ENCODE assay signal across 26 cellular contexts in the genomic region with DNA sequence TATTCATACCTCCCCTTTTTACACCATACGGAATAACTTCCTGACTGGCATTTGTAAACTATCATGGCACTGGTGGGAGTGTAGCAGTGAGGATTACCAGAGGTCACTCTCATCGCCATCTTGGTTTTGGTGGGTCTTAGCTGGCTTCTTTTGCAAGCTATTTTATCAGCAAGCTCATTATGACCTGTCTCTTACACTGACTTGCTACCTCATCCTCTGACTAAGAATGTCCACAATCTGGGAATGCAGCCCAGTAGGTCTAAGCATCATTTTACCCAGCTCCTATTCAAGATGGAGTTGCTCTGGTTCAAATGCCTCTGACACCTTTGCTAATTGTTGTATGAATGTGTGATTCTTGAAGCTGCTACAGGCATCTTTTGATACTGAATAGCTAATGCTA.
"Had no signal": no experiment of that assay in that cellular context is flagged by ENCODE, and none has a peak within 500 bp of the region (broad histone marks: within the 10 kb centered on the region; RNA-seq: fewer than 3 reads in every experiment).

No MANE protein-coding gene starts in this region.

- H3K27me3 ChIP-seq: breast epithelium, Peyer's patch, SJSA1 had no signal

- H3K36me3 ChIP-seq: breast epithelium, Peyer's patch, SJSA1 had no signal

- H3K9me3 ChIP-seq: breast epithelium, Peyer's patch, SJSA1 had no signal

- ATAC-seq: activated CD8-positive, alpha-beta memory T cell treated with anti-CD3 and anti-CD28 coated beads, Interleukin-2, amount 10 ng/mL, durations not matched to agents 7 days and 5 days; K562; T-helper 17 cell had no signal

- H3K4me3 ChIP-seq: breast epithelium, K562, Peyer's patch, SJSA1 had no signal

- DNase-seq: activated B cell treated with CpG ODN at 0.5 μM for 24 hours; activated CD4-positive, alpha-beta T cell treated with anti-CD3 and anti-CD28 coated beads for 1 hour; activated CD4-positive, alpha-beta T cell treated with anti-CD3 and anti-CD28 coated beads, Interleukin-2, amount 10 ng/mL, durations not matched to agents 24 days and 14 days; activated CD4-positive, alpha-beta T cell treated with anti-CD3 and anti-CD28 coated beads, Interleukin-2, amount 50 U/mL, for 48 hours; activated CD8-positive, alpha-beta memory T cell treated with anti-CD3 and anti-CD28 coated beads, Interleukin-2, amount 10 ng/mL, durations not matched to agents 7 days and 5 days; activated effector memory CD4-positive, alpha-beta T cell treated with Interleukin-2 at 50 U/mL for 16 hours; activated naive CD4-positive, alpha-beta T cell treated with Interleukin-2 at 50 U/mL for 16 hours; activated T-cell treated with anti-CD3 and anti-CD28 coated beads, Interleukin-2, amount 50 U/mL, for 24 hours; amygdala; Karpas-422; NCI-H1048; NCI-H1930; NCI-H2171 treated with DMSO at 0.1 percent for 48 hours; NCI-H345; NCI-H510A treated with DMSO at 0.1 percent for 48 hours; NCI-H69; NK-92 treated with Interleukin-12 subunit alpha and Interleukin-12 subunit beta, amount 100 ng/mL, for 24 hours; OCI-M1; Peyer's patch; SHP77; T-helper 17 cell; T-helper 9 cell had no signal

- FAIRE-seq: astrocyte, K562 had no signal

- H3K4me1 ChIP-seq: breast epithelium, Peyer's patch, SJSA1 had no signal

- H3K27ac ChIP-seq: breast epithelium, Peyer's patch, SJSA1 had no signal
